15 cellular contexts compared by ENCODE assay signal in genomic region chr2:501130-501529, GRCh38.
DNase-seq lines count a peak whose midpoint lies in the region; ATAC-seq and TF ChIP-seq lines count a peak whose summit lies in the region.
"Had no signal": no experiment of that assay in that cellular context is flagged by ENCODE, and none has a peak within 500 bp of the region (broad histone marks: within the 10 kb centered on the region; RNA-seq: fewer than 3 reads in every experiment).

No MANE protein-coding gene starts in this region.

- no peak for ATAC-seq in esophagus mucosa
- ATAC-seq in HG03457 (IDR thresholded peaks at IDR 0.05; ENCODE audit: unreplicated experiment), result no peak
- ATAC-seq: sciatic nerve had no signal

- TF ChIP-seq CTCF in astrocyte of the spinal cord (IDR thresholded peaks at IDR 0.05; ENCODE audit: low read depth, low read length), result peak; percentile 5

- WGBS in mesendoderm (ENCODE audit: extremely low coverage, insufficient coverage, low lambda C conversion rate), result no CpG with 5 or more reads among the region's 5 CpGs

- H3K79me2 ChIP-seq in mesendoderm (ENCODE audit: control insufficient read depth, insufficient read depth, low read length), result no peaks in the 10 kb centered on the region

- H4K8ac ChIP-seq in mesendoderm (ENCODE audit: low read depth, low read length), result no peak overlapping the region

- no peak overlapping the region for H3K4me2 ChIP-seq in mesendoderm (ENCODE audit: low read length)
- H3K4me2 ChIP-seq: BLaER1 treated with 17β-estradiol and CSF1 and Interleukin-3, amounts not matched to agents 10 nM and 100 nM had no signal

- H2BK15ac ChIP-seq in mesendoderm (replicated peaks; ENCODE audit: low read depth), result no peak overlapping the region

- no peak overlapping the region for H3K18ac ChIP-seq in mesendoderm (ENCODE audit: low read length)

- no peaks in the 10 kb centered on the region for H3K4me1 ChIP-seq in mesendoderm (ENCODE audit: control insufficient read depth, low read depth, low read length)

- H2AK5ac ChIP-seq in mesendoderm (ENCODE audit: low read length), result no peak overlapping the region

- no peaks in the 10 kb centered on the region for H3K36me3 ChIP-seq in mesendoderm (ENCODE audit: control insufficient read depth, insufficient read depth, low read length)
- H3K36me3 ChIP-seq: BLaER1 treated with 17β-estradiol and CSF1 and Interleukin-3, amounts not matched to agents 10 nM and 100 nM; neutrophil had no signal

- no peaks in the 10 kb centered on the region for H3K79me1 ChIP-seq in mesendoderm (ENCODE audit: low read length)

- no peak overlapping the region for H3K56ac ChIP-seq in mesendoderm (ENCODE audit: low read length)

- in situ Hi-C loops in astrocyte of the spinal cord (cut with HindIII; ENCODE audit: low sequenced_read_pairs), result no loop called here

- no peak overlapping the region for H4K5ac ChIP-seq in mesendoderm (ENCODE audit: low read length)

- no peak overlapping the region for H2BK120ac ChIP-seq in mesendoderm (ENCODE audit: low read depth, low read length)

- H3K23ac ChIP-seq in mesendoderm (ENCODE audit: low read length), result no peak overlapping the region

- peak; percentile 0 for DNase-seq in ELR (ENCODE audit: low read depth)
- DNase-seq in HuH-7.5 (ENCODE audit: low spot score), result peak; percentile 28
- DNase-seq in astrocyte of the spinal cord (ENCODE audit: low read depth, low spot score), result no peak
- peak; percentile 60 for DNase-seq in mesendoderm
- no peak for DNase-seq in HPDE6-E6E7 (ENCODE audit: extremely low spot score)
- DNase-seq in OCI-M1 (lab: John Stamatoyannopoulos, UW), result no peak
- DNase-seq: activated effector memory CD4-positive, alpha-beta T cell treated with anti-CD3 and anti-CD28 coated beads, Interleukin-2, amount 50 U/mL, for 16 hours; amygdala; NCI-H1417 treated with DMSO at 0.1 percent for 48 hours; NCI-H2227 treated with DMSO at 0.1 percent for 48 hours had no signal

- H3K4ac ChIP-seq in mesendoderm (ENCODE audit: low read depth, low read length), result no peak overlapping the region

- no peak overlapping the region for H3K4me3 ChIP-seq in astrocyte of the spinal cord (ENCODE audit: low read depth, low read length)
- H3K4me3 ChIP-seq in mesendoderm (ENCODE audit: low read length), result no peak overlapping the region
- H3K4me3 ChIP-seq: BLaER1 treated with 17β-estradiol and CSF1 and Interleukin-3, amounts not matched to agents 10 nM and 100 nM had no signal

- H3K9ac ChIP-seq in mesendoderm (ENCODE audit: low read length), result no peak overlapping the region
- H3K9ac ChIP-seq: BLaER1 treated with 17β-estradiol and CSF1 and Interleukin-3, amounts not matched to agents 10 nM and 100 nM had no signal

- no peak overlapping the region for H2BK5ac ChIP-seq in mesendoderm (ENCODE audit: low read length)

- H3K27me3 ChIP-seq in mesendoderm (ENCODE audit: insufficient read depth, low read length, poor library complexity), result no peaks in the 10 kb centered on the region
- H3K27me3 ChIP-seq: BLaER1 treated with 17β-estradiol and CSF1 and Interleukin-3, amounts not matched to agents 10 nM and 100 nM; neutrophil had no signal

- H3K27ac ChIP-seq in mesendoderm (ENCODE audit: low read depth, low read length), result no peak overlapping the region
- H3K27ac ChIP-seq: BLaER1 treated with 17β-estradiol and CSF1 and Interleukin-3, amounts not matched to agents 10 nM and 100 nM; neutrophil had no signal

Comparison
In these comparisons a context has a peak if more than half of its experiments do, and no peak if none do; other contexts are left out.
1. DNase-seq: peak in ELR (single experiment), HuH-7.5 (single experiment) and mesendoderm (single experiment); none in astrocyte of the spinal cord (single experiment), HPDE6-E6E7 (single experiment) and OCI-M1 (single experiment).